10 cellular contexts compared by ENCODE assay signal in the genomic region with DNA sequence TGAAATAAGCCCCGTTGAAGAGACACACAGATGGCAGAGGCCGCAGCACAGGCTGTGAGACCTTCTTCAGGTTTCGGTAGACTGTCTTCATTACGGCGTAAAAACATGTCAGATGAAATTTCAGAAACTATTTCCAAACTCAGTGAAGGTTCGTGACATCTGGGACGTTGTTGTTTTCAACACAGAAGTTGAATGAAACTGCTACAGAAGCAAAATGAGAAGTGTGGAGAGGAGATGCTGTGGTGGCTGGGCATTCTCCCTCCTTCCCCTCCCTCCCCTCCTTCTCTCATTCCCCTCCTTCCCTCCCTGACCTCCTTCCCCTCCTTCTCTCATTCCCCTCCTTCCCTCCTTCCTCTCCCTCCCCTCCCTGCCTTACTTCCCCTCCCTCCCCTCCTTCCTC.
DNase-seq lines count a peak whose midpoint lies in the region; ATAC-seq and TF ChIP-seq lines count a peak whose summit lies in the region.
"Had no signal": no experiment of that assay in that cellular context is flagged by ENCODE, and none has a peak within 500 bp of the region (broad histone marks: within the 10 kb centered on the region; RNA-seq: fewer than 3 reads in every experiment).

No MANE protein-coding gene starts in this region.

- H3K9ac ChIP-seq in OCI-LY3 (ENCODE audit: low read length), result peak overlapping the region; percentile 76

- ATAC-seq in GM19397 (IDR thresholded peaks at IDR 0.05; ENCODE audit: unreplicated experiment), result peak; percentile 53
- ATAC-seq in HG02885 (IDR thresholded peaks at IDR 0.05; ENCODE audit: poor library complexity, unreplicated experiment), result peak; percentile 74
- no peak for ATAC-seq in natural killer cell treated with Interleukin-12 subunit alpha and Interleukin-12 subunit beta and Interleukin-15 and Interleukin-18, amount 100 ng/mL, for 72 hours
- ATAC-seq in HG02840 (IDR thresholded peaks at IDR 0.05; ENCODE audit: low FRiP score, unreplicated experiment), result no peak

- H3K4me3 ChIP-seq in GM12875 (ENCODE audit: low read depth, low read length), result peak overlapping the region; percentile 29
- peak overlapping the region; percentile 73 for H3K4me3 ChIP-seq in OCI-LY3 (ENCODE audit: low read length)
- no peak overlapping the region for H3K4me3 ChIP-seq in effector memory CD4-positive, alpha-beta T cell (ENCODE audit: insufficient read depth, low read depth, low read length, poor library complexity, severe bottlenecking)

- no peak for TF ChIP-seq CTCF in GM12875 (IDR thresholded peaks at IDR 0.05; ENCODE audit: borderline replicate concordance, insufficient read depth, low read depth, low read length)
- no peak for TF ChIP-seq CTCF in OCI-LY3 (IDR thresholded peaks at IDR 0.05; ENCODE audit: low read depth, low read length)

- no peak overlapping the region for H3K27ac Mint-ChIP-seq in natural killer cell treated with Interleukin-12 subunit alpha and Interleukin-12 subunit beta and Interleukin-15 and Interleukin-18, amount 100 ng/mL, for 72 hours
- H3K27ac Mint-ChIP-seq: activated CD4-positive, alpha-beta memory T cell treated with anti-CD3 and anti-CD28 coated beads for 36 hours; endodermal cell had no signal

- peaks cover 39% of the 10 kb centered on the region for H3K36me3 ChIP-seq in OCI-LY3 (replicated peaks; ENCODE audit: low read depth, low read length)
- no peaks in the 10 kb centered on the region for H3K36me3 ChIP-seq in effector memory CD4-positive, alpha-beta T cell (ENCODE audit: control insufficient read depth, insufficient read depth, low read length)

- H3K79me2 ChIP-seq in OCI-LY3 (ENCODE audit: low read length), result no peaks in the 10 kb centered on the region

- H3K4me1 Mint-ChIP-seq in natural killer cell treated with Interleukin-12 subunit alpha and Interleukin-12 subunit beta and Interleukin-15 and Interleukin-18, amount 100 ng/mL, for 72 hours (ENCODE audit: low read depth in 2 of 2), result peaks cover 6 to 7% of the 10 kb centered on the region in 2 donors
- H3K4me1 Mint-ChIP-seq: endodermal cell had no signal

- peak overlapping the region; percentile 93 for H3K27ac ChIP-seq in OCI-LY3 (ENCODE audit: low read length)
- no peak overlapping the region for H3K27ac ChIP-seq in effector memory CD4-positive, alpha-beta T cell (ENCODE audit: insufficient read depth, low read length, poor library complexity, severe bottlenecking)

- H3K4me2 ChIP-seq in OCI-LY3 (ENCODE audit: low read length), result peak overlapping the region; percentile 95

- H3K4me3 Mint-ChIP-seq in natural killer cell treated with Interleukin-12 subunit alpha and Interleukin-12 subunit beta and Interleukin-15 and Interleukin-18, amount 100 ng/mL, for 72 hours, result no peak overlapping the region
- H3K4me3 Mint-ChIP-seq: activated CD4-positive, alpha-beta memory T cell treated with anti-CD3 and anti-CD28 coated beads for 36 hours; endodermal cell had no signal

- DNase-seq in natural killer cell treated with Interleukin-12 subunit alpha and Interleukin-12 subunit beta and Interleukin-15 and Interleukin-18, amount 100 ng/mL, for 72 hours (ENCODE audit: low spot score), result no peak
- no peak for DNase-seq in HEK293T (ENCODE audit: extremely low spot score)
- DNase-seq in effector memory CD4-positive, alpha-beta T cell, result no peak
- DNase-seq: activated CD4-positive, alpha-beta memory T cell treated with anti-CD3 and anti-CD28 coated beads for 36 hours; endodermal cell had no signal

- CTCF ChIA-PET in HEK293T (lab: Yijun Ruan, JAX), result no interaction called here

- POLR2A ChIA-PET in HEK293T (lab: Yijun Ruan, JAX), result no interaction called here

- H2AFZ ChIP-seq in OCI-LY3 (ENCODE audit: low read depth, low read length), result no peak overlapping the region

- no peaks in the 10 kb centered on the region for H3K27me3 Mint-ChIP-seq in natural killer cell treated with Interleukin-12 subunit alpha and Interleukin-12 subunit beta and Interleukin-15 and Interleukin-18, amount 100 ng/mL, for 72 hours
- H3K27me3 Mint-ChIP-seq: activated CD4-positive, alpha-beta memory T cell treated with anti-CD3 and anti-CD28 coated beads for 36 hours had no signal

- no peaks in the 10 kb centered on the region for H4K20me1 ChIP-seq in OCI-LY3 (ENCODE audit: insufficient read depth, low read length)

- H3K27me3 ChIP-seq in OCI-LY3 (ENCODE audit: low read depth, low read length), result no peaks in the 10 kb centered on the region
- H3K27me3 ChIP-seq in effector memory CD4-positive, alpha-beta T cell (replicated peaks; ENCODE audit: control insufficient read depth, insufficient read depth, low read length, poor library complexity, severe bottlenecking), result no peaks in the 10 kb centered on the region

- H3K9me3 Mint-ChIP-seq in natural killer cell treated with Interleukin-12 subunit alpha and Interleukin-12 subunit beta and Interleukin-15 and Interleukin-18, amount 100 ng/mL, for 72 hours, result peaks cover 3% of the 10 kb centered on the region

- peaks cover 58% of the 10 kb centered on the region for H3K4me1 ChIP-seq in OCI-LY3 (ENCODE audit: low read length)
- no peaks in the 10 kb centered on the region for H3K4me1 ChIP-seq in effector memory CD4-positive, alpha-beta T cell (ENCODE audit: control insufficient read depth, insufficient read depth, low read length, poor library complexity, severe bottlenecking)

- H3K9me3 ChIP-seq in OCI-LY3 (ENCODE audit: insufficient read depth, low read length), result no peaks in the 10 kb centered on the region
- H3K9me3 ChIP-seq in effector memory CD4-positive, alpha-beta T cell (ENCODE audit: control insufficient read depth, low read length), result no peaks in the 10 kb centered on the region

- peaks cover 8% of the 10 kb centered on the region for H3K36me3 Mint-ChIP-seq in natural killer cell treated with Interleukin-12 subunit alpha and Interleukin-12 subunit beta and Interleukin-15 and Interleukin-18, amount 100 ng/mL, for 72 hours

TF ChIP-seq in HEK293T, 16 proteins besides CTCF, POLR2A, EP300 and RAD21:
- TF ChIP-seq SUZ12 (IDR thresholded peaks at IDR 0.05) (no peak), FOXA1 (IDR thresholded peaks at IDR 0.05) (no peak), LEF1 (IDR thresholded peaks at IDR 0.05; ENCODE audit: borderline replicate concordance) (no peak), NFRKB (IDR thresholded peaks at IDR 0.05) (no peak), HDGF (IDR thresholded peaks at IDR 0.05; ENCODE audit: borderline replicate concordance) (no peak), SP1 (IDR thresholded peaks at IDR 0.05) (no peak), ARNT (IDR thresholded peaks at IDR 0.05) (no peak), CTBP1 (IDR thresholded peaks at IDR 0.05; ENCODE audit: borderline replicate concordance) (no peak), ZNF384 (IDR thresholded peaks at IDR 0.05) (no peak)

Comparison
In these comparisons a context has a peak if more than half of its experiments do, and no peak if none do; other contexts are left out.
1. ATAC-seq: peak in GM19397 (single experiment) and HG02885 (single experiment); none in natural killer cell treated with Interleukin-12 subunit alpha and Interleukin-12 subunit beta and Interleukin-15 and Interleukin-18, amount 100 ng/mL, for 72 hours (0 of 2) and HG02840 (single experiment).